In the genomic region with DNA sequence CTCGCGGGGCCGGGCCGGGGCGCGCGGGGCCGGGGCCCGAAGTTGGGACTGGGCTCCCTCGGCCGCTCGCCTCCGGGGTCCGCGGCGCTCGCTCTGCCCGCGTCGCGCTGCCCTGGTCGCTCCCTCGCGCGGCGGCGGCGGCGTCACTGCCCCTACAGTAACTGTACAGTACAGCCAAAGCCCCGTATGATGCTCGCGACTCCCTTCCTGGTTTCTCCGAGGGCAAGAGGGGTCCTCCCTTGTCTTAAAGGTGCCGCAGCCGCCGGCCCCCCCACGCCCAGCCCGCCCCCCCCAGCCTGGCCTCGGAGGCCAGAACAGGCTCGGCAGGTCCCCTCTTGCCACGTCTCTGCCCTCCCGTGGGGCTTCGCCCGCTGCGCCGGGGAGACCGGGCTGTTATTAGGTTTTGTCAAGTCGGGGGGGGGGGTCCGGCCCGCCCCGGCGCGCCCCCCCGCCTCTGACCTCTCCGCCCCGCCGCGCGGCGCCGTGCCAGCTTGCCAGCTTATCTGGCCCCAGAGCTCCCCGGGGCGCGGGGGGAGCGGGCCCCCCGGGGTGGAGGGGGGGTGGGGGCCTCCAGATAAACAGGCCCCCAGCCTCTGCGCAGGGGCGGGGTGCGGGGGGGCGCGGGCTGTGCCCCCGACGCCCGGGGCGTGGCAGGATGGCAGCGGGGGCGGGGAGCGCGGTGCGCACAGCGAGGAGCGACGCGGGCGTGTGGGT, we compare ENCODE assay signal across 7 cellular contexts. TPM values are rescaled to one million over a fixed set of nuclear protein-coding genes. Genes with fewer than 3 reads are reported as not detected.
DNase-seq lines count a peak whose midpoint lies in the region; ATAC-seq and TF ChIP-seq lines count a peak whose summit lies in the region.

A gene (minus strand): TSS at position 218 of the 714 bp plus-strand sequence. CDS start 11,667 bp downstream, outside the sequence.

- intact Hi-C loops in MCF 10A (cut with micrococcal nuclease) = loop anchor here (10.0 kb wide), 1 partner anchor 138 kb away; no protein-coding TSS in a partner anchor

- no peaks in the 10 kb centered on the region for H3K9me3 ChIP-seq in iPS-18c (ENCODE audit: control insufficient read depth, insufficient read depth, low read length)

- no peak within 1 kb of the TSS for H3K27ac Mint-ChIP-seq in MCF 10A (ENCODE audit: low read depth, unreplicated experiment)

- H3K36me3 Mint-ChIP-seq in MCF 10A (ENCODE audit: insufficient read depth, unreplicated experiment) = no peaks in the 10 kb centered on the region

- TF ChIP-seq POLR2A in GM18505 (IDR thresholded peaks at IDR 0.05; ENCODE audit: borderline replicate concordance, extremely low read depth, insufficient read depth, insufficient read length) = peak; percentile 31

- POLR2A ChIA-PET in MCF 10A (lab: Yijun Ruan, JAX) = interaction anchor here (0.7 to 1.4 kb wide), 4 partner anchors 81 to 338 kb away, joined by 3 to 5 read pairs (median 4); a partner anchor contains a TSS

- CTCF ChIA-PET in MCF 10A (lab: Yijun Ruan, JAX) = interaction anchor here (0.5 kb wide), 1 partner anchor 122 kb away, joined by 3 read pairs; no protein-coding TSS in a partner anchor

- peaks cover 5% of the 10 kb centered on the region for H3K4me1 Mint-ChIP-seq in MCF 10A (ENCODE audit: insufficient read depth, unreplicated experiment)

- H3K9me3 Mint-ChIP-seq in MCF 10A (ENCODE audit: unreplicated experiment) = no peaks in the 10 kb centered on the region

- no TSS peak for BruUV-seq in MCF 10A (replicated peaks; lab: Mats Ljungman, UMichigan)

- H3K4me3 Mint-ChIP-seq in MCF 10A (ENCODE audit: unreplicated experiment) = peak within 1 kb of the TSS; percentile 71

- ATAC-seq in GM18505 (IDR thresholded peaks at IDR 0.05; ENCODE audit: unreplicated experiment) (no peak), GM18907 (IDR thresholded peaks at IDR 0.05; ENCODE audit: unreplicated experiment) (no peak)

- DNase-seq in NCI-H2081 treated with DMSO at 0.1 percent for 48 hours (lab: John Stamatoyannopoulos, UW) = peak; percentile 2
- peak; percentile 71 for DNase-seq in MCF 10A (ENCODE audit: unreplicated experiment)
- no peak for DNase-seq in skeletal muscle cell (ENCODE audit: low read depth)

- no peaks in the 10 kb centered on the region for H3K27me3 Mint-ChIP-seq in MCF 10A (ENCODE audit: insufficient read depth, unreplicated experiment)

- H3K4me3 ChIP-seq in iPS-18c (ENCODE audit: insufficient read depth, low read depth, low read length) (peak within 1 kb of the TSS; percentile 56), skeletal muscle cell (ENCODE audit: low read depth, low read length) (peak within 1 kb of the TSS; percentile 83)

- TF ChIP-seq CTCF in VCaP (conservative IDR thresholded peaks at IDR 0.05) = no peak
- TF ChIP-seq CTCF in MCF 10A (IDR thresholded peaks at IDR 0.05; ENCODE audit: unreplicated experiment) = no peak

- H3K27ac ChIP-seq in VCaP = peak within 1 kb of the TSS; percentile 90

RNA-seq across cellular contexts. Expression of the gene that starts here (rescaled TPM):
- 32.7 and 35.1 TPM in 2 replicates for total RNA-seq in MCF 10A (2022)
